In genomic region chr12:47107446-47107845, GRCh38 we compare ENCODE assay signal across 26 cellular contexts.
"Had no signal": no experiment of that assay in that cellular context is flagged by ENCODE, and none has a peak within 500 bp of the region (broad histone marks: within the 10 kb centered on the region; RNA-seq: fewer than 3 reads in every experiment).

No MANE protein-coding gene starts in this region.

- H3K27me3 Mint-ChIP-seq: naive thymus-derived CD4-positive, alpha-beta T cell; progenitor cell of endocrine pancreas; type B pancreatic cell had no signal

- H3K36me3 ChIP-seq: esophagus muscularis mucosa, gastroesophageal sphincter, heart left ventricle, left lung, neural progenitor cell, right lobe of liver had no signal

- H3K9ac ChIP-seq: neural progenitor cell, parathyroid adenoma had no signal

- H3K27me3 ChIP-seq: esophagus muscularis mucosa, foreskin keratinocyte, gastroesophageal sphincter, heart left ventricle, hepatocyte, left lung, neural progenitor cell, right lobe of liver, testis, tibial artery had no signal

- H3K4me3 ChIP-seq: coronary artery, esophagus muscularis mucosa, gastroesophageal sphincter, heart left ventricle, hepatocyte, left lung, neural progenitor cell, right lobe of liver, testis, tibial artery had no signal

- H3K9me3 ChIP-seq: esophagus muscularis mucosa, gastroesophageal sphincter, heart left ventricle, left lung, right lobe of liver, testis, tibial artery had no signal

- H3K9me3 Mint-ChIP-seq: naive thymus-derived CD4-positive, alpha-beta T cell; nephron; neural progenitor cell; type B pancreatic cell had no signal

- H2AFZ ChIP-seq: hepatocyte, neural progenitor cell, parathyroid adenoma had no signal

- H3K27ac ChIP-seq: esophagus muscularis mucosa, foreskin keratinocyte, gastroesophageal sphincter, heart left ventricle, hepatocyte, left lung, neural progenitor cell, parathyroid adenoma, right lobe of liver, testis had no signal

- H3K4me1 ChIP-seq: left lung, neural progenitor cell, parathyroid adenoma, right lobe of liver, testis had no signal

- H3K4me3 Mint-ChIP-seq: nephron, neural progenitor cell, type B pancreatic cell had no signal

- H3K27ac Mint-ChIP-seq: neural progenitor cell, progenitor cell of endocrine pancreas, type B pancreatic cell had no signal

- H3K4me2 ChIP-seq: hepatocyte, neural progenitor cell had no signal

- H3K36me3 Mint-ChIP-seq: neural progenitor cell, type B pancreatic cell had no signal

- ATAC-seq: foreskin keratinocyte; gastroesophageal sphincter; heart left ventricle; left cardiac atrium; left lung; naive thymus-derived CD4-positive, alpha-beta T cell; right lobe of liver; stimulated activated naive CD8-positive, alpha-beta T cell treated with anti-CD3 and anti-CD28 coated beads, Interleukin-15, Interleukin-2, amounts not matched to agents 100 U/mL and 50 U/mL, for 24 hours had no signal

- DNase-seq: dermis blood vessel endothelial cell; effector memory CD4-positive, alpha-beta T cell; foreskin keratinocyte; heart left ventricle; left cardiac atrium; left lung; mesendoderm; midbrain; naive thymus-derived CD4-positive, alpha-beta T cell; right lobe of liver; small intestine; stimulated activated CD4-positive, alpha-beta T cell treated with anti-CD3 and anti-CD28 coated beads, Interleukin-15, amount 100 ng/mL, for 24 hours; stimulated activated CD4-positive, alpha-beta T cell treated with anti-CD3 and anti-CD28 coated beads, Interleukin-2, amount 100 ng/mL, for 48 hours; stimulated activated naive CD8-positive, alpha-beta T cell treated with anti-CD3 and anti-CD28 coated beads, Interleukin-15, Interleukin-2, amounts not matched to agents 100 U/mL and 50 U/mL, for 24 hours; substantia nigra; testis; tibial artery had no signal
